Comparison of ENCODE assay signal across 19 cellular contexts in genomic region chr7:41779918-41780317, GRCh38.
A peak's percentile ranks its signal among the peaks of the same experiment; 100 is the strongest.
DNase-seq lines count a peak whose midpoint lies in the region; ATAC-seq and TF ChIP-seq lines count a peak whose summit lies in the region.
"Had no signal": no experiment of that assay in that cellular context is flagged by ENCODE, and none has a peak within 500 bp of the region (broad histone marks: within the 10 kb centered on the region; RNA-seq: fewer than 3 reads in every experiment).

No MANE protein-coding gene starts in this region.

- no peaks in the 10 kb centered on the region for H3K36me3 Mint-ChIP-seq in natural killer cell treated with Interleukin-12 subunit alpha and Interleukin-12 subunit beta and Interleukin-15 and Interleukin-18, amount 100 ng/mL, for 72 hours
- no peaks in the 10 kb centered on the region for H3K36me3 Mint-ChIP-seq in activated T-cell treated with anti-CD3 and anti-CD28 coated beads, Interleukin-2, amount 50 U/mL, for 4 hours (ENCODE audit: insufficient read depth)
- H3K36me3 Mint-ChIP-seq: activated naive CD8-positive, alpha-beta T cell; CD8-positive, alpha-beta T cell; naive thymus-derived CD8-positive, alpha-beta T cell had no signal

- H3K9me3 Mint-ChIP-seq in natural killer cell treated with Interleukin-12 subunit alpha and Interleukin-12 subunit beta and Interleukin-15 and Interleukin-18, amount 100 ng/mL, for 72 hours: peaks cover 9% of the 10 kb centered on the region
- peaks cover 9% of the 10 kb centered on the region for H3K9me3 Mint-ChIP-seq in activated T-cell treated with anti-CD3 and anti-CD28 coated beads, Interleukin-2, amount 50 U/mL, for 4 hours
- H3K9me3 Mint-ChIP-seq: CD8-positive, alpha-beta T cell had no signal

- TF ChIP-seq CTCF in cardiac fibroblast (IDR thresholded peaks at IDR 0.05; ENCODE audit: low read depth, low read length): no peak

- H3K27me3 Mint-ChIP-seq in natural killer cell treated with Interleukin-12 subunit alpha and Interleukin-12 subunit beta and Interleukin-15 and Interleukin-18, amount 100 ng/mL, for 72 hours: no peaks in the 10 kb centered on the region
- peaks cover 2% of the 10 kb centered on the region for H3K27me3 Mint-ChIP-seq in activated T-cell treated with anti-CD3 and anti-CD28 coated beads, Interleukin-2, amount 50 U/mL, for 4 hours (ENCODE audit: low read depth)
- H3K27me3 Mint-ChIP-seq: activated naive CD8-positive, alpha-beta T cell had no signal

- DNase-seq in MV-4-11 (lab: John Stamatoyannopoulos, UW): peak; percentile 99
- peak; percentile 26 to 43 for DNase-seq in cardiac fibroblast (ENCODE audit: low read depth in 2 of 2)
- DNase-seq in natural killer cell treated with Interleukin-12 subunit alpha and Interleukin-12 subunit beta and Interleukin-15 and Interleukin-18, amount 100 ng/mL, for 72 hours (ENCODE audit: low spot score): no peak
- DNase-seq in NCI-H146 (lab: John Stamatoyannopoulos, UW): no peak
- DNase-seq in NCI-H2107 treated with DMSO at 0.1 percent for 48 hours (lab: John Stamatoyannopoulos, UW; ENCODE audit: unreplicated experiment): no peak
- DNase-seq in NAMALWA (ENCODE audit: low spot score): no peak
- DNase-seq in activated T-cell treated with anti-CD3 and anti-CD28 coated beads, Interleukin-2, amount 50 U/mL, for 4 hours: no peak
- DNase-seq: activated CD4-positive, CD25-positive, alpha-beta regulatory T cell treated with anti-CD3 and anti-CD28 coated beads, Interleukin-2, amount 50 U/mL, for 72 hours; CD8-positive, alpha-beta T cell; kidney; naive thymus-derived CD8-positive, alpha-beta T cell; NCI-H1417; NCI-H446; PC-9; stimulated activated CD4-positive, alpha-beta T cell treated with anti-CD3 and anti-CD28 coated beads, Interleukin-1b, Interleukin-23, amount 100 ng/mL, for 48 hours; transverse colon had no signal

- ATAC-seq in GM18868 (IDR thresholded peaks at IDR 0.05; ENCODE audit: unreplicated experiment): peak; percentile 81
- peak in 1 of 2 donors; percentile 30 for ATAC-seq in natural killer cell treated with Interleukin-12 subunit alpha and Interleukin-12 subunit beta and Interleukin-15 and Interleukin-18, amount 100 ng/mL, for 72 hours
- no peak for ATAC-seq in activated T-cell treated with anti-CD3 and anti-CD28 coated beads, Interleukin-2, amount 50 U/mL, for 4 hours
- ATAC-seq: CD8-positive, alpha-beta T cell; naive thymus-derived CD8-positive, alpha-beta T cell had no signal

- H3K4me3 Mint-ChIP-seq in natural killer cell treated with Interleukin-12 subunit alpha and Interleukin-12 subunit beta and Interleukin-15 and Interleukin-18, amount 100 ng/mL, for 72 hours: no peak overlapping the region
- H3K4me3 Mint-ChIP-seq in activated T-cell treated with anti-CD3 and anti-CD28 coated beads, Interleukin-2, amount 50 U/mL, for 4 hours: no peak overlapping the region
- H3K4me3 Mint-ChIP-seq: activated naive CD8-positive, alpha-beta T cell; CD8-positive, alpha-beta T cell had no signal

- H3K27ac Mint-ChIP-seq in natural killer cell treated with Interleukin-12 subunit alpha and Interleukin-12 subunit beta and Interleukin-15 and Interleukin-18, amount 100 ng/mL, for 72 hours: peak overlapping the region; percentile 32 to 47
- H3K27ac Mint-ChIP-seq: activated naive CD8-positive, alpha-beta T cell; CD8-positive, alpha-beta T cell; naive thymus-derived CD8-positive, alpha-beta T cell had no signal

- no peak overlapping the region for H3K4me3 ChIP-seq in cardiac fibroblast (replicated peaks in 1 of 2; ENCODE audit: low read depth in 2 of 2, low read length in 2 of 2)
- H3K4me3 ChIP-seq: cardiac muscle cell, PC-9, transverse colon had no signal

- peaks cover 6 to 13% of the 10 kb centered on the region in 2 donors for H3K4me1 Mint-ChIP-seq in natural killer cell treated with Interleukin-12 subunit alpha and Interleukin-12 subunit beta and Interleukin-15 and Interleukin-18, amount 100 ng/mL, for 72 hours (ENCODE audit: low read depth in 2 of 2)
- H3K4me1 Mint-ChIP-seq in activated T-cell treated with anti-CD3 and anti-CD28 coated beads, Interleukin-2, amount 50 U/mL, for 4 hours (ENCODE audit: low read depth): no peaks in the 10 kb centered on the region

Comparison
In these comparisons a context has a peak if more than half of its experiments do, and no peak if none do; other contexts are left out.
1. DNase-seq: peak in MV-4-11 (single experiment) and cardiac fibroblast (2 of 2); none in natural killer cell treated with Interleukin-12 subunit alpha and Interleukin-12 subunit beta and Interleukin-15 and Interleukin-18, amount 100 ng/mL, for 72 hours (single experiment), NCI-H146 (single experiment), NCI-H2107 treated with DMSO at 0.1 percent for 48 hours (single experiment), NAMALWA (single experiment) and activated T-cell treated with anti-CD3 and anti-CD28 coated beads, Interleukin-2, amount 50 U/mL, for 4 hours (single experiment).